In the genomic region with DNA sequence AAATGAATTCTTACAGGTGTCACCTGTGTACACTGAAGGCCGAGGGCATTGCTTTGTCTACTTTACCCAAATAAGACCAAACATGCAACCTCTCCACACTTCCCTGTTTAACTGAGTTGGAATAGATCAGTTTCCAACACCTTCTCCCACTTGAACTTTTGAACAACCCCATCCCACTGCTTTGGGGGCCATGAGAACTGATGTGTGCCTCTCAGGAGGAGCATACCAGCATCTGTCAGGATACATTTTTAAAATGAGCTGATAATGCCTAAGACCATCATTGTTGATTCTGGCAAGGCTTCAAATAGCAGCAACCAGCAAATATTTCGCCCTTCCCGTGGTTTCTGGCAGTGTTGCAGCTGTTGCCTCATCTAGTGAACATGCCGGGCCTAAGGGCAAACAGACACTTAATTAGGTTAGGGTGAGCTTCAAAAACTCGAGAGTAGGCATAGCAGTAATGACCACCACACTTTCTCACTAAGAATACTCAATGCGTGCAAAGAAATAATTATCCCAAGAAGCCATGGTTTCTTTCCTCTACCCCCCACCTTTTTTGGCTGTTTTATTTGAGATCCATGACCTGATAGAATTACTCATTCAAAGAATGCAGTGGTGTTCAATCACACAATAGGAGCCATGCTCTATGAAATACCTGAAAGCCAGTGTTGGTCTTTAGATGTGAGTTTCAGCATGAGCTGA, we compare ENCODE assay signal across 8 cellular contexts.
DNase-seq lines count a peak whose midpoint lies in the region; ATAC-seq, FAIRE-seq and TF ChIP-seq lines count a peak whose summit lies in the region.

No MANE protein-coding gene starts in this region.

- intact Hi-C loops in stomach (cut with DNase I; ENCODE audit: low total_unique reads) = no loop called here

- H3K27me3 ChIP-seq in SK-N-SH (ENCODE audit: insufficient read depth) (no peaks in the 10 kb centered on the region), stomach (peaks cover 0 to 3% (median 0%) of the 10 kb centered on the region in 3 donors)

- peak; percentile 96 for DNase-seq in AG10803 (ENCODE audit: low read depth)
- peak; percentile 83 for DNase-seq in HTR-8/SVneo (ENCODE audit: insufficient read length, low spot score)
- peak; percentile 73 for DNase-seq in SK-N-SH
- DNase-seq in islet precursor cell = peak; percentile 66
- DNase-seq in progenitor cell of endocrine pancreas (ENCODE audit: low spot score, unreplicated experiment) = no peak
- no peak for DNase-seq in stomach
- no peak for DNase-seq in NCI-H526 treated with DMSO at 0.1 percent for 48 hours (lab: John Stamatoyannopoulos, UW)

- H3K9me3 ChIP-seq in SK-N-SH (no peaks in the 10 kb centered on the region), stomach (no peaks in the 10 kb centered on the region)

- H3K36me3 ChIP-seq in SK-N-SH (replicated peaks in 1 of 2; ENCODE audit: control insufficient read depth in 1 of 2, insufficient read depth in 2 of 2, low read length in 1 of 2) (no peaks in the 10 kb centered on the region), stomach (no peaks in the 10 kb centered on the region)

- POLR2A ChIA-PET in SK-N-SH (lab: Yijun Ruan, JAX) = interaction anchor here (0.9 kb wide), 1 partner anchor 9 kb away, joined by 3 read pairs; no protein-coding TSS in a partner anchor

- H3K27ac Mint-ChIP-seq in progenitor cell of endocrine pancreas = no peak overlapping the region

- no peak for TF ChIP-seq RAD21 in SK-N-SH (IDR thresholded peaks at IDR 0.05; ENCODE audit: low read length)

- H3K9me3 Mint-ChIP-seq in progenitor cell of endocrine pancreas (ENCODE audit: low read depth) = no peaks in the 10 kb centered on the region

- TF ChIP-seq EP300 in SK-N-SH (IDR thresholded peaks at IDR 0.05; ENCODE audit: borderline replicate concordance in 1 of 2, low read depth in 1 of 2, low read length in 1 of 2) = peak; percentile 11 to 75; a peak in 1 of 4 replicates
- TF ChIP-seq EP300 in stomach (IDR thresholded peaks at IDR 0.05) = no peak

- H3K4me1 ChIP-seq in SK-N-SH (ENCODE audit: control insufficient read depth in 1 of 2, insufficient read depth in 2 of 2, low read depth in 1 of 2, low read length in 1 of 2) = peaks cover 0 to 30% of the 10 kb centered on the region in 2 experiments; a peak in 2 of 4 replicates
- H3K4me1 ChIP-seq in stomach = no peaks in the 10 kb centered on the region

- no peak overlapping the region for H3K9ac ChIP-seq in SK-N-SH

- H3F3A ChIP-seq in SK-N-SH (replicated peaks; ENCODE audit: insufficient read depth) = no peaks in the 10 kb centered on the region

- H3K79me2 ChIP-seq in SK-N-SH (ENCODE audit: insufficient read depth) = no peaks in the 10 kb centered on the region

- no peaks in the 10 kb centered on the region for H4K20me1 ChIP-seq in SK-N-SH (ENCODE audit: insufficient read depth)

- TF ChIP-seq POLR2A in stomach (IDR thresholded peaks at IDR 0.05) = no peak

- no peak overlapping the region for H2AFZ ChIP-seq in SK-N-SH (ENCODE audit: low read depth)

- WGBS in SK-N-SH (ENCODE audit: low lambda C conversion rate) = 16% methylated on average over 6 of the region's 6 CpGs
- 50 to 64% (median 55%) methylated on average over 6 of the region's 6 CpGs for WGBS in stomach, 5 donors

- H3K9me2 ChIP-seq in SK-N-SH = no peaks in the 10 kb centered on the region

- FAIRE-seq in HTR-8/SVneo (lab: Jason Lieb, UNC) = peak; percentile 94

- H3K27me3 Mint-ChIP-seq in progenitor cell of endocrine pancreas = no peaks in the 10 kb centered on the region

- H3K4me3 ChIP-seq in AG10803 (ENCODE audit: low read length) (no peak overlapping the region), SK-N-SH (ENCODE audit: low read depth in 2 of 2, low read length in 1 of 2) (no peak overlapping the region), stomach (no peak overlapping the region)

- no peak for ATAC-seq in HG02852 (IDR thresholded peaks at IDR 0.05; ENCODE audit: unreplicated experiment)

- no peaks in the 10 kb centered on the region for H3K36me3 Mint-ChIP-seq in progenitor cell of endocrine pancreas (ENCODE audit: insufficient read depth)

- no peaks in the 10 kb centered on the region for H3K4me1 Mint-ChIP-seq in progenitor cell of endocrine pancreas (ENCODE audit: low read depth)

- no peak overlapping the region for H3K4me2 ChIP-seq in SK-N-SH

- CTCF ChIA-PET in SK-N-SH (lab: Yijun Ruan, JAX) = interaction anchor here (1.0 kb wide), 1 partner anchor 11 kb away, joined by 7 read pairs; no protein-coding TSS in a partner anchor

- H3K4me3 Mint-ChIP-seq in progenitor cell of endocrine pancreas (ENCODE audit: low read depth) = no peak overlapping the region

- TF ChIP-seq CTCF in AG10803 (conservative IDR thresholded peaks at IDR 0.05; ENCODE audit: low read length) (no peak), SK-N-SH (IDR thresholded peaks at IDR 0.05) (no peak), progenitor cell of endocrine pancreas (IDR thresholded peaks at IDR 0.05; ENCODE audit: unreplicated experiment) (no peak), stomach (IDR thresholded peaks at IDR 0.05) (no peak)

- no peak overlapping the region for H3K27ac ChIP-seq in SK-N-SH (ENCODE audit: low read depth in 2 of 2, low read length in 1 of 2)
- H3K27ac ChIP-seq in stomach = no peak overlapping the region

TF ChIP-seq in SK-N-SH, 30 proteins besides CTCF, POLR2A, EP300 and RAD21:
- TF ChIP-seq CHD2 (IDR thresholded peaks at IDR 0.05; ENCODE audit: low read length, partially characterized antibody) (peak; percentile 73), NRF1 (IDR thresholded peaks at IDR 0.05; ENCODE audit: low read depth, low read length) (no peak), TAF1 (IDR thresholded peaks at IDR 0.05; ENCODE audit: borderline replicate concordance, low read depth, low read length) (no peak), TCF12 (IDR thresholded peaks at IDR 0.05) (peak; percentile 60), RCOR1 (IDR thresholded peaks at IDR 0.05; ENCODE audit: low read length) (peak; percentile 92), NFIC (IDR thresholded peaks at IDR 0.05; ENCODE audit: borderline replicate concordance) (peak; percentile 63; the same call in 1 of the 2 replicates), GATA2 (CRISPR knock-in tag; IDR thresholded peaks at IDR 0.05) (peak; percentile 17; the same call in 1 of the 2 replicates), FOXJ3 (CRISPR knock-in tag; IDR thresholded peaks at IDR 0.05) (peak; percentile 73)

Comparison
In these comparisons a context has a peak if more than half of its experiments do, and no peak if none do; other contexts are left out.
1. DNase-seq: peak in AG10803 (single experiment), HTR-8/SVneo (single experiment), SK-N-SH (single experiment) and islet precursor cell (single experiment); none in progenitor cell of endocrine pancreas (single experiment), stomach (single experiment) and NCI-H526 treated with DMSO at 0.1 percent for 48 hours (single experiment).